In genomic region chr4:184537269-184538022, GRCh38 we compare ENCODE assay signal across 8 cellular contexts.
DNase-seq lines count a peak whose midpoint lies in the region; ATAC-seq and TF ChIP-seq lines count a peak whose summit lies in the region.

No MANE protein-coding gene starts in this region.

- H3K27me3 Mint-ChIP-seq in activated B cell treated with CpG ODN at 0.5 μM for 24 hours: no peaks in the 10 kb centered on the region

- peak overlapping the region; percentile 96 for H3K4me3 Mint-ChIP-seq in activated B cell treated with CpG ODN at 0.5 μM for 24 hours

- TF ChIP-seq CTCF in activated B cell treated with CpG ODN at 0.5 μM for 24 hours (IDR thresholded peaks at IDR 0.05): no peak

- H3K36me3 Mint-ChIP-seq in activated B cell treated with CpG ODN at 0.5 μM for 24 hours (ENCODE audit: low read depth): peaks cover 12% of the 10 kb centered on the region

- peak overlapping the region; percentile 100 for H3K27ac Mint-ChIP-seq in activated B cell treated with CpG ODN at 0.5 μM for 24 hours

- CTCF ChIA-PET in activated B cell treated with CpG ODN at 0.5 μM for 24 hours (lab: Charles Lee): interaction anchor here (0.9 to 4.5 kb wide), 11 partner anchors 24 to 273 kb away, joined by 3 to 39 read pairs (median 5); partner anchors contain the start of gene IRF2

- POLR2A ChIA-PET in activated B cell treated with CpG ODN at 0.5 μM for 24 hours (lab: Charles Lee): interaction anchor here (0.6 to 7.8 kb wide), 39 partner anchors 9 to 271 kb away, joined by 3 to 160 read pairs (median 5); partner anchors contain the start of genes CASP3, IRF2 and PRIMPOL

- DNase-seq in AG08395 (ENCODE audit: low spot score) (peak; percentile 95), NCI-H226 (peak; percentile 90), activated B cell treated with CpG ODN at 0.5 μM for 24 hours (peak; percentile 90), inferior parietal cortex (ENCODE audit: extremely low spot score) (peak; percentile 95), smooth muscle cell of the brain vasculature (ENCODE audit: low read depth, low spot score) (peak; percentile 86)
- peak; percentile 89 for DNase-seq in central memory CD4-positive, alpha-beta T cell

- peaks cover 55% of the 10 kb centered on the region for H3K4me1 Mint-ChIP-seq in activated B cell treated with CpG ODN at 0.5 μM for 24 hours

- intact Hi-C loops in activated B cell treated with CpG ODN at 0.5 μM for 24 hours (cut with micrococcal nuclease): loop anchor here (1.0 to 5.0 kb wide), 17 partner anchors 23 to 1033 kb away; partner anchors contain the start of genes CASP3, CENPU, ING2 and IRF2

- H3K9me3 Mint-ChIP-seq in activated B cell treated with CpG ODN at 0.5 μM for 24 hours: no peaks in the 10 kb centered on the region

- ATAC-seq in GM18909 (IDR thresholded peaks at IDR 0.05; ENCODE audit: poor library complexity, unreplicated experiment) (peak; percentile 65), HG03175 (IDR thresholded peaks at IDR 0.05; ENCODE audit: unreplicated experiment) (peak; percentile 56), activated B cell treated with CpG ODN at 0.5 μM for 24 hours (ENCODE audit: low read depth) (peak; percentile 76)

Comparison
In these comparisons a context has a peak if more than half of its experiments do, and no peak if none do; other contexts are left out.
1. Peak in every context shown above with its lines: DNase-seq and ATAC-seq.